ENCODE assay signal across 2 cellular contexts in the genomic region with DNA sequence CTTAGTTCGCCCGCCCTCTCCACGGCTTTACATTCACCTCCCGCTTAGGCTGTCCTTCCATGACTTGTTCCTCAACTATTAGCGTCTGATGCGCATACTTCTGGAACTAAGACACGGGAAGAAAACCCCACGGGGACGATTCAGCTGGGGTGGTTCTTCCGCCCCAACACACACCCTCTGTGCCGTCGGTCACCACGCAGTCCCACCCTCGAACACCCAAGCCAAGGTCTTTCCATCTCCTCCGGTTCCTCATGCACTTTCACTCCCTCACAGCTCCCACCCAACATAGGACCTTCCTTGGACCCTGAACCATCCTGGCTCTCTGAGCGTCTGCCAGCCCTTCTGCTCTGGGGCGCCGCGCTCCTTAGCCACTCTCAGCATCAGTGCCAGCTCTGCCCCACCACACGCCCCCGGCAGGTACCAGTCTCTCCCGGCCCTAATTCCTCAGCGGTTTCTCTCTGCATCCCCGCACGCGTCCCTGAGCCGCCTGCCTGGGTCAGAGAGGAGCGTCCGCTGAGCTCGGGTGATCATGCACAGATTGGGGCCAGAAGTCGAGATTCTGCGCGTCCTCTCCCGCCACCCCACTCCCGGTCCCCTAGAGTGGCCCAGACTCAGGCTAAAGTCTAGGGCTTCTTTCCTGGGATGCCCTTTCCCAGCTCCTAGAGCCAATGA.
TF ChIP-seq lines count a peak whose summit lies in the region.

No MANE protein-coding gene starts in this region.

TF ChIP-seq in A549, 52 proteins besides CTCF, POLR2A, EP300 and RAD21:
- TF ChIP-seq, protein P1, sequence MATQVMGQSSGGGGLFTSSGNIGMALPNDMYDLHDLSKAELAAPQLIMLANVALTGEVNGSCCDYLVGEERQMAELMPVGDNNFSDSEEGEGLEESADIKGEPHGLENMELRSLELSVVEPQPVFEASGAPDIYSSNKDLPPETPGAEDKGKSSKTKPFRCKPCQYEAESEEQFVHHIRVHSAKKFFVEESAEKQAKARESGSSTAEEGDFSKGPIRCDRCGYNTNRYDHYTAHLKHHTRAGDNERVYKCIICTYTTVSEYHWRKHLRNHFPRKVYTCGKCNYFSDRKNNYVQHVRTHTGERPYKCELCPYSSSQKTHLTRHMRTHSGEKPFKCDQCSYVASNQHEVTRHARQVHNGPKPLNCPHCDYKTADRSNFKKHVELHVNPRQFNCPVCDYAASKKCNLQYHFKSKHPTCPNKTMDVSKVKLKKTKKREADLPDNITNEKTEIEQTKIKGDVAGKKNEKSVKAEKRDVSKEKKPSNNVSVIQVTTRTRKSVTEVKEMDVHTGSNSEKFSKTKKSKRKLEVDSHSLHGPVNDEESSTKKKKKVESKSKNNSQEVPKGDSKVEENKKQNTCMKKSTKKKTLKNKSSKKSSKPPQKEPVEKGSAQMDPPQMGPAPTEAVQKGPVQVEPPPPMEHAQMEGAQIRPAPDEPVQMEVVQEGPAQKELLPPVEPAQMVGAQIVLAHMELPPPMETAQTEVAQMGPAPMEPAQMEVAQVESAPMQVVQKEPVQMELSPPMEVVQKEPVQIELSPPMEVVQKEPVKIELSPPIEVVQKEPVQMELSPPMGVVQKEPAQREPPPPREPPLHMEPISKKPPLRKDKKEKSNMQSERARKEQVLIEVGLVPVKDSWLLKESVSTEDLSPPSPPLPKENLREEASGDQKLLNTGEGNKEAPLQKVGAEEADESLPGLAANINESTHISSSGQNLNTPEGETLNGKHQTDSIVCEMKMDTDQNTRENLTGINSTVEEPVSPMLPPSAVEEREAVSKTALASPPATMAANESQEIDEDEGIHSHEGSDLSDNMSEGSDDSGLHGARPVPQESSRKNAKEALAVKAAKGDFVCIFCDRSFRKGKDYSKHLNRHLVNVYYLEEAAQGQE (IDR thresholded peaks at IDR 0.05), result no peak
- TF ChIP-seq RARB (CRISPR knock-in tag; IDR thresholded peaks at IDR 0.05), result no peak
- no peak for TF ChIP-seq MAFK (IDR thresholded peaks at IDR 0.05; ENCODE audit: partially characterized antibody)
- TF ChIP-seq CEBPB (IDR thresholded peaks at IDR 0.05), result no peak
- TF ChIP-seq CHD4 (IDR thresholded peaks at IDR 0.05; ENCODE audit: borderline replicate concordance), result no peak
- no peak for TF ChIP-seq RFX5 (IDR thresholded peaks at IDR 0.05)
- TF ChIP-seq TP53 (CRISPR knock-in tag; IDR thresholded peaks at IDR 0.05), result no peak
- TF ChIP-seq KDM1A (IDR thresholded peaks at IDR 0.05; ENCODE audit: low read depth), result no peak
- no peak for TF ChIP-seq ESRRA (IDR thresholded peaks at IDR 0.05; ENCODE audit: borderline replicate concordance, low read length)
- TF ChIP-seq FOXS1 (CRISPR knock-in tag; IDR thresholded peaks at IDR 0.05), result no peak
- no peak for TF ChIP-seq NR3C1 (IDR thresholded peaks at IDR 0.05)
- TF ChIP-seq EHMT2 (IDR thresholded peaks at IDR 0.05; ENCODE audit: low read depth), result no peak
- TF ChIP-seq GATA3 (IDR thresholded peaks at IDR 0.05; ENCODE audit: borderline replicate concordance), result no peak
- no peak for TF ChIP-seq NFE2L2 (conservative IDR thresholded peaks at IDR 0.05; ENCODE audit: low read length)
- TF ChIP-seq BHLHE40 (IDR thresholded peaks at IDR 0.05; ENCODE audit: low read depth, low read length), result no peak
- no peak for TF ChIP-seq TFCP2L1 (CRISPR knock-in tag; IDR thresholded peaks at IDR 0.05)
- no peak for TF ChIP-seq HOXB13 (CRISPR knock-in tag; IDR thresholded peaks at IDR 0.05; ENCODE audit: low read depth)
- no peak for TF ChIP-seq CHD2 (IDR thresholded peaks at IDR 0.05; ENCODE audit: low read length, partially characterized antibody)

TF ChIP-seq in neural cell, 6 proteins besides CTCF, POLR2A, EP300 and RAD21:
- TF ChIP-seq, protein P1 (IDR thresholded peaks at IDR 0.05; ENCODE audit: borderline replicate concordance), result no peak
- no peak for TF ChIP-seq SMC3 (conservative IDR thresholded peaks at IDR 0.05; ENCODE audit: poor library complexity)
- no peak for TF ChIP-seq POLR2AphosphoS5 (IDR thresholded peaks at IDR 0.05)
- TF ChIP-seq EZH2 (IDR thresholded peaks at IDR 0.05; ENCODE audit: borderline replicate concordance, insufficient read depth, low read length, poor library complexity, severe bottlenecking), result no peak
- TF ChIP-seq TAF1 (IDR thresholded peaks at IDR 0.05; ENCODE audit: low read depth), result no peak
- no peak for TF ChIP-seq MXI1 (conservative IDR thresholded peaks at IDR 0.05; ENCODE audit: poor library complexity, severe bottlenecking)
